ENCODE assay signal across 10 cellular contexts in genomic region chr12:120247621-120248030, GRCh38. TPM values are rescaled to one million over a fixed set of nuclear protein-coding genes. Genes with fewer than 3 reads are reported as not detected.
A peak's percentile ranks its signal among the peaks of the same experiment; 100 is the strongest.
DNase-seq lines count a peak whose midpoint lies in the region; ATAC-seq and TF ChIP-seq lines count a peak whose summit lies in the region.
"Had no signal": no experiment of that assay in that cellular context is flagged by ENCODE, and none has a peak within 500 bp of the region (broad histone marks: within the 10 kb centered on the region; RNA-seq: fewer than 3 reads in every experiment).

No MANE protein-coding gene starts in this region.

- peaks cover 70% of the 10 kb centered on the region for H3K4me1 Mint-ChIP-seq in activated CD4-positive, alpha-beta T cell treated with anti-CD3 and anti-CD28 coated beads for 36 hours
- peaks cover 65% of the 10 kb centered on the region for H3K4me1 Mint-ChIP-seq in activated T-helper 1 cell treated with anti-CD3 and anti-CD28 coated beads, Interleukin-12 subunit alpha, Interleukin-12 subunit beta, Interleukin-2, Interleukin-4 antibody, amounts not matched to agents 30 ng/mL and 10 ng/mL and 1 ng/mL, durations not matched to agents 14 hours and 24 hours and 36 hours (ENCODE audit: low read depth)

- H3K9me3 Mint-ChIP-seq in activated CD4-positive, alpha-beta T cell treated with anti-CD3 and anti-CD28 coated beads for 36 hours (ENCODE audit: low read depth) = no peaks in the 10 kb centered on the region
- H3K9me3 Mint-ChIP-seq in activated T-helper 1 cell treated with anti-CD3 and anti-CD28 coated beads, Interleukin-12 subunit alpha, Interleukin-12 subunit beta, Interleukin-2, Interleukin-4 antibody, amounts not matched to agents 30 ng/mL and 10 ng/mL and 1 ng/mL, durations not matched to agents 14 hours and 24 hours and 36 hours = no peaks in the 10 kb centered on the region

- peak overlapping the region in 4 of 5 donors; percentile 75 to 88 (median 82) for H3K27ac ChIP-seq in stomach

- ATAC-seq in activated CD4-positive, alpha-beta T cell treated with anti-CD3 and anti-CD28 coated beads for 36 hours = no peak
- ATAC-seq in GM19351 (IDR thresholded peaks at IDR 0.05; ENCODE audit: unreplicated experiment) = no peak
- no peak for ATAC-seq in GM19455 (IDR thresholded peaks at IDR 0.05; ENCODE audit: unreplicated experiment)

- intact Hi-C loops in activated CD4-positive, alpha-beta T cell treated with anti-CD3 and anti-CD28 coated beads for 36 hours (cut with DNase I, micrococcal nuclease) = loop anchor here in 1 of 2 experiments (1.0 kb wide), 1 partner anchor 16 kb away; no protein-coding TSS in a partner anchor
- intact Hi-C loops in activated T-helper 1 cell treated with anti-CD3 and anti-CD28 coated beads, Interleukin-12 subunit alpha, Interleukin-12 subunit beta, Interleukin-2, Interleukin-4 antibody, amounts not matched to agents 30 ng/mL and 10 ng/mL and 1 ng/mL, durations not matched to agents 14 hours and 24 hours and 36 hours (cut with micrococcal nuclease) = no loop called here
- intact Hi-C loops in stomach (cut with DNase I; ENCODE audit: low total_unique reads) = no loop called here

- H3K9me3 ChIP-seq in stomach = no peaks in the 10 kb centered on the region

- 42 to 58% (median 51%) methylated on average over 6 of the region's 6 CpGs for WGBS in stomach, 5 donors

- CTCF ChIA-PET in activated CD4-positive, alpha-beta T cell treated with anti-CD3 and anti-CD28 coated beads for 36 hours (lab: Charles Lee) = interaction anchor here (1.0 to 24.9 kb wide), 8 partner anchors 8 to 55 kb away, joined by 4 to 518 read pairs (median 6); partner anchors contain the start of genes PXN and SIRT4

- H3K36me3 ChIP-seq in stomach = no peaks in the 10 kb centered on the region

- H3K4me1 ChIP-seq in stomach = peaks cover 45 to 85% (median 70%) of the 10 kb centered on the region in 4 donors

- H3K4me3 Mint-ChIP-seq in activated CD4-positive, alpha-beta T cell treated with anti-CD3 and anti-CD28 coated beads for 36 hours = no peak overlapping the region
- H3K4me3 Mint-ChIP-seq in activated T-helper 1 cell treated with anti-CD3 and anti-CD28 coated beads, Interleukin-12 subunit alpha, Interleukin-12 subunit beta, Interleukin-2, Interleukin-4 antibody, amounts not matched to agents 30 ng/mL and 10 ng/mL and 1 ng/mL, durations not matched to agents 14 hours and 24 hours and 36 hours = no peak overlapping the region

- no peaks in the 10 kb centered on the region for H3K27me3 Mint-ChIP-seq in activated CD4-positive, alpha-beta T cell treated with anti-CD3 and anti-CD28 coated beads for 36 hours
- H3K27me3 Mint-ChIP-seq in activated T-helper 1 cell treated with anti-CD3 and anti-CD28 coated beads, Interleukin-12 subunit alpha, Interleukin-12 subunit beta, Interleukin-2, Interleukin-4 antibody, amounts not matched to agents 30 ng/mL and 10 ng/mL and 1 ng/mL, durations not matched to agents 14 hours and 24 hours and 36 hours (ENCODE audit: insufficient read depth) = no peaks in the 10 kb centered on the region

- TF ChIP-seq CTCF in stomach (IDR thresholded peaks at IDR 0.05) = no peak

- H3K27ac Mint-ChIP-seq in activated CD4-positive, alpha-beta T cell treated with anti-CD3 and anti-CD28 coated beads for 36 hours = peak overlapping the region; percentile 72
- H3K27ac Mint-ChIP-seq in activated T-helper 1 cell treated with anti-CD3 and anti-CD28 coated beads, Interleukin-12 subunit alpha, Interleukin-12 subunit beta, Interleukin-2, Interleukin-4 antibody, amounts not matched to agents 30 ng/mL and 10 ng/mL and 1 ng/mL, durations not matched to agents 14 hours and 24 hours and 36 hours = peak overlapping the region; percentile 13

- no peak for TF ChIP-seq EP300 in stomach (IDR thresholded peaks at IDR 0.05)

- H3K4me3 ChIP-seq in stomach = no peak overlapping the region

- POLR2A ChIA-PET in activated CD4-positive, alpha-beta T cell treated with anti-CD3 and anti-CD28 coated beads for 36 hours (lab: Charles Lee) = interaction anchor here (0.6 to 3.0 kb wide), 5 partner anchors 15 to 47 kb away, joined by 4 to 30 read pairs (median 4); partner anchors contain the start of genes RNU4-1 and RNU4-2

- H3K27me3 ChIP-seq in stomach = no peaks in the 10 kb centered on the region

- no peak for DNase-seq in activated CD4-positive, alpha-beta T cell treated with anti-CD3 and anti-CD28 coated beads for 36 hours
- DNase-seq in activated CD4-positive, alpha-beta T cell treated with anti-CD3 and anti-CD28 coated beads, Interleukin-2, amount 50 U/mL, for 1 hour = no peak
- DNase-seq in activated T-helper 1 cell treated with anti-CD3 and anti-CD28 coated beads, Interleukin-12 subunit alpha, Interleukin-12 subunit beta, Interleukin-2, Interleukin-4 antibody, amounts not matched to agents 30 ng/mL and 10 ng/mL and 1 ng/mL, durations not matched to agents 14 hours and 24 hours and 36 hours (ENCODE audit: low spot score) = no peak
- peak; percentile 61 for DNase-seq in hepatic stellate cell (ENCODE audit: low spot score)
- DNase-seq in stomach = no peak
- DNase-seq in NCI-H2107 treated with DMSO at 0.1 percent for 48 hours (lab: John Stamatoyannopoulos, UW; ENCODE audit: unreplicated experiment) = no peak
- DNase-seq: ACHN had no signal

- no peak for TF ChIP-seq POLR2A in stomach (IDR thresholded peaks at IDR 0.05)

- H3K36me3 Mint-ChIP-seq in activated CD4-positive, alpha-beta T cell treated with anti-CD3 and anti-CD28 coated beads for 36 hours (ENCODE audit: low read depth) = peaks cover 11% of the 10 kb centered on the region
- peaks cover 28% of the 10 kb centered on the region for H3K36me3 Mint-ChIP-seq in activated T-helper 1 cell treated with anti-CD3 and anti-CD28 coated beads, Interleukin-12 subunit alpha, Interleukin-12 subunit beta, Interleukin-2, Interleukin-4 antibody, amounts not matched to agents 30 ng/mL and 10 ng/mL and 1 ng/mL, durations not matched to agents 14 hours and 24 hours and 36 hours (ENCODE audit: low read depth)

RNA-seq across cellular contexts. Expression of gene PXN, which starts 17.9 kb away (rescaled TPM):
- 100 to 1,000 TPM in 1 of 2 experiments, 10 to 100 TPM in 1; 74.5 to 104 TPM for total RNA-seq in activated CD4-positive, alpha-beta T cell treated with anti-CD3 and anti-CD28 coated beads for 36 hours
- 53.0 and 57.7 TPM in 2 replicates for total RNA-seq in activated T-helper 1 cell treated with anti-CD3 and anti-CD28 coated beads, Interleukin-12 subunit alpha, Interleukin-12 subunit beta, Interleukin-2, Interleukin-4 antibody, amounts not matched to agents 30 ng/mL and 10 ng/mL and 1 ng/mL, durations not matched to agents 14 hours and 24 hours and 36 hours
- 100 to 1,000 TPM in 1 of 5 donors, 10 to 100 TPM in 4; 39.7 to 129 (median 58.9) TPM for total RNA-seq in stomach
- polyA plus RNA-seq in stomach = 10 to 100 TPM; 27.2 to 46.7 (median 33.6) TPM

RNA-seq across cellular contexts. Expression of gene RNU4-2, which starts 44.1 kb away (rescaled TPM):
- 1,000 to 10,000 TPM in 1 of 2 experiments, 100 to 1,000 TPM in 1; 385 to 1,689 TPM for total RNA-seq in activated CD4-positive, alpha-beta T cell treated with anti-CD3 and anti-CD28 coated beads for 36 hours
- 5,055 and 7,832 TPM in 2 replicates for total RNA-seq in activated T-helper 1 cell treated with anti-CD3 and anti-CD28 coated beads, Interleukin-12 subunit alpha, Interleukin-12 subunit beta, Interleukin-2, Interleukin-4 antibody, amounts not matched to agents 30 ng/mL and 10 ng/mL and 1 ng/mL, durations not matched to agents 14 hours and 24 hours and 36 hours
- under 1 TPM; under 0.01 TPM for total RNA-seq in stomach
- not detected for polyA plus RNA-seq in stomach
- polyA plus RNA-seq: esophagus had no signal

RNA-seq across cellular contexts. Expression of gene RNU4-1, which starts 45.4 kb away (rescaled TPM):
- total RNA-seq in activated CD4-positive, alpha-beta T cell treated with anti-CD3 and anti-CD28 coated beads for 36 hours = 1,000 to 10,000 TPM in 1 of 2 experiments, 100 to 1,000 TPM in 1; 323 to 1,150 TPM
- total RNA-seq in activated T-helper 1 cell treated with anti-CD3 and anti-CD28 coated beads, Interleukin-12 subunit alpha, Interleukin-12 subunit beta, Interleukin-2, Interleukin-4 antibody, amounts not matched to agents 30 ng/mL and 10 ng/mL and 1 ng/mL, durations not matched to agents 14 hours and 24 hours and 36 hours = 2,369 and 3,474 TPM in 2 replicates
- under 1 TPM in 4 of 5 donors, not detected in 1; under 0.01 TPM for total RNA-seq in stomach
- not detected for polyA plus RNA-seq in stomach
- polyA plus RNA-seq: esophagus had no signal

RNA-seq across cellular contexts. Expression of gene RPLP0, which starts 46.7 kb away (rescaled TPM):
- total RNA-seq in activated CD4-positive, alpha-beta T cell treated with anti-CD3 and anti-CD28 coated beads for 36 hours = 1,000 to 10,000 TPM; 3,424 to 4,221 TPM
- total RNA-seq in activated T-helper 1 cell treated with anti-CD3 and anti-CD28 coated beads, Interleukin-12 subunit alpha, Interleukin-12 subunit beta, Interleukin-2, Interleukin-4 antibody, amounts not matched to agents 30 ng/mL and 10 ng/mL and 1 ng/mL, durations not matched to agents 14 hours and 24 hours and 36 hours = 2,459 and 2,531 TPM in 2 replicates
- total RNA-seq in stomach = 1,000 to 10,000 TPM; 1,405 to 2,743 (median 1,647) TPM
- polyA plus RNA-seq in stomach = 1,000 to 10,000 TPM; 3,548 to 5,463 (median 4,617) TPM

RNA-seq across cellular contexts. Expression of gene GCN1, which starts 53.1 kb away (rescaled TPM):
- total RNA-seq in activated CD4-positive, alpha-beta T cell treated with anti-CD3 and anti-CD28 coated beads for 36 hours = 100 to 1,000 TPM; 125 to 139 TPM
- 164 and 173 TPM in 2 replicates for total RNA-seq in activated T-helper 1 cell treated with anti-CD3 and anti-CD28 coated beads, Interleukin-12 subunit alpha, Interleukin-12 subunit beta, Interleukin-2, Interleukin-4 antibody, amounts not matched to agents 30 ng/mL and 10 ng/mL and 1 ng/mL, durations not matched to agents 14 hours and 24 hours and 36 hours
- total RNA-seq in stomach = 100 to 1,000 TPM in 4 of 5 donors, 10 to 100 TPM in 1; 84.0 to 226 (median 130) TPM
- polyA plus RNA-seq in stomach = 10 to 100 TPM in 2 of 3 donors, 1 to 10 TPM in 1; 8.7 to 14.5 (median 14.1) TPM

Comparison
In these comparisons a context has a peak if more than half of its experiments do, and no peak if none do; other contexts are left out.
1. RNA of gene RNU4-2, which starts 44.1 kb away (total RNA-seq): 5,055 to 7,832 TPM in activated T-helper 1 cell treated with anti-CD3 and anti-CD28 coated beads, Interleukin-12 subunit alpha, Interleukin-12 subunit beta, Interleukin-2, Interleukin-4 antibody, amounts not matched to agents 30 ng/mL and 10 ng/mL and 1 ng/mL, durations not matched to agents 14 hours and 24 hours and 36 hours and 385 to 1,689 TPM in activated CD4-positive, alpha-beta T cell treated with anti-CD3 and anti-CD28 coated beads for 36 hours; under 0.01 TPM in stomach; every median in the first group is over 100 times any median in the second.
2. RNA of gene RNU4-1, which starts 45.4 kb away (total RNA-seq): 2,369 to 3,474 TPM in activated T-helper 1 cell treated with anti-CD3 and anti-CD28 coated beads, Interleukin-12 subunit alpha, Interleukin-12 subunit beta, Interleukin-2, Interleukin-4 antibody, amounts not matched to agents 30 ng/mL and 10 ng/mL and 1 ng/mL, durations not matched to agents 14 hours and 24 hours and 36 hours and 323 to 1,150 TPM in activated CD4-positive, alpha-beta T cell treated with anti-CD3 and anti-CD28 coated beads for 36 hours; under 0.01 TPM in stomach; every median in the first group is over 100 times any median in the second.